8 cellular contexts compared by ENCODE assay signal in genomic region chr9:131739988-131740648, GRCh38. TPM values are rescaled to one million over a fixed set of nuclear protein-coding genes. Genes with fewer than 3 reads are reported as not detected.
DNase-seq lines count a peak whose midpoint lies in the region; ATAC-seq, FAIRE-seq and TF ChIP-seq lines count a peak whose summit lies in the region.

Gene RAPGEF1, minus strand, starts transcription at chr9:131740076. Its CDS starts 246 bp downstream, at chr9:131739830.

- H3K36me3 ChIP-seq in neutrophil (no peaks in the 10 kb centered on the region), testis (ENCODE audit: low read depth, missing control alignments) (no peaks in the 10 kb centered on the region)

- intact Hi-C loops in testis (cut with DNase I; ENCODE audit: low total_unique reads) = loop anchor here (2.0 to 5.0 kb wide), 2 partner anchors 147 to 388 kb away; no protein-coding TSS in a partner anchor

- no peaks in the 10 kb centered on the region for H3K27me3 ChIP-seq in neutrophil
- no peaks in the 10 kb centered on the region for H3K27me3 ChIP-seq in testis

- H3K9me3 ChIP-seq in neutrophil = no peaks in the 10 kb centered on the region
- no peaks in the 10 kb centered on the region for H3K9me3 ChIP-seq in testis

- TF ChIP-seq CTCF in neutrophil (IDR thresholded peaks at IDR 0.05) (peak; percentile 97), testis (IDR thresholded peaks at IDR 0.05) (peak; percentile 80 to 100 (median 91))

- H3K4me3 ChIP-seq in neutrophil (ENCODE audit: low read depth in 1 of 2, low read length in 1 of 2) (peak within 1 kb of the TSS; percentile 77 to 84), testis (peak within 1 kb of the TSS; percentile 62 to 72)

- H3K4me1 ChIP-seq in neutrophil (ENCODE audit: control insufficient read depth in 1 of 2, insufficient read depth in 1 of 2, low read depth in 1 of 2, low read length in 1 of 2) (peaks cover 33 to 46% of the 10 kb centered on the region in 2 experiments), testis (peaks cover 9% of the 10 kb centered on the region)

- DNase-seq in NCI-H345 (lab: John Stamatoyannopoulos, UW) (peak; percentile 69), NCI-H345 treated with DMSO at 0.1 percent for 48 hours (lab: John Stamatoyannopoulos, UW; ENCODE audit: unreplicated experiment) (no peak), frontal cortex (ENCODE audit: low spot score in 2 of 2) (peak; percentile 92 to 93), testis (peak; percentile 64)
- DNase-seq in activated effector memory CD4-positive, alpha-beta T cell treated with anti-CD3 and anti-CD28 coated beads, Interleukin-2, amount 50 U/mL, for 16 hours = peak; percentile 95

- FAIRE-seq in frontal cortex (lab: Jason Lieb, UNC) = no peak

- H3K27ac ChIP-seq in neutrophil = peak within 1 kb of the TSS; percentile 99
- peak within 1 kb of the TSS; percentile 34 to 88 for H3K27ac ChIP-seq in testis

- TF ChIP-seq POLR2A in testis (IDR thresholded peaks at IDR 0.05) = no peak

- WGBS in testis, 2 donors = 12 to 18% methylated on average over 11 to 36 of the region's 64 CpGs

- peak; percentile 46 for ATAC-seq in HG03025 (IDR thresholded peaks at IDR 0.05; ENCODE audit: low FRiP score, unreplicated experiment)

TF ChIP-seq in PFSK-1, 5 proteins besides CTCF, POLR2A, EP300 and RAD21:
- TF ChIP-seq TAF1 (IDR thresholded peaks at IDR 0.05; ENCODE audit: borderline replicate concordance, insufficient read depth, low read length) = no peak
- TF ChIP-seq REST (IDR thresholded peaks at IDR 0.05; ENCODE audit: insufficient read depth in 1 of 2, low read depth in 2 of 2, low read length in 2 of 2) = no peak
- peak; percentile 83 for TF ChIP-seq FOXP2 (optimal IDR thresholded peaks at IDR 0.05; ENCODE audit: borderline replicate concordance, extremely low read depth, extremely low read length, insufficient read depth)
- TF ChIP-seq POLR2AphosphoS5 (IDR thresholded peaks at IDR 0.05; ENCODE audit: low read depth, low read length) = no peak
- no peak for TF ChIP-seq SIN3A (IDR thresholded peaks at IDR 0.05; ENCODE audit: borderline replicate concordance, insufficient read depth, low read length)
TF ChIP-seq in PFSK-1: peak in this region for 1.

RNA-seq across cellular contexts. Expression of gene RAPGEF1, which starts in this region (rescaled TPM):
- 40.2 TPM for polyA plus RNA-seq in PFSK-1 (2012; ENCODE audit: insufficient read length, low read depth)
- total RNA-seq in frontal cortex (28.1 TPM), testis (10 to 100 TPM; 55.8 to 56.9 TPM)
- 36.1 TPM for polyA plus RNA-seq in testis (ENCODE audit: insufficient read depth, low read depth, low replicate concordance)
